ENCODE assay signal across 19 cellular contexts in the genomic region with DNA sequence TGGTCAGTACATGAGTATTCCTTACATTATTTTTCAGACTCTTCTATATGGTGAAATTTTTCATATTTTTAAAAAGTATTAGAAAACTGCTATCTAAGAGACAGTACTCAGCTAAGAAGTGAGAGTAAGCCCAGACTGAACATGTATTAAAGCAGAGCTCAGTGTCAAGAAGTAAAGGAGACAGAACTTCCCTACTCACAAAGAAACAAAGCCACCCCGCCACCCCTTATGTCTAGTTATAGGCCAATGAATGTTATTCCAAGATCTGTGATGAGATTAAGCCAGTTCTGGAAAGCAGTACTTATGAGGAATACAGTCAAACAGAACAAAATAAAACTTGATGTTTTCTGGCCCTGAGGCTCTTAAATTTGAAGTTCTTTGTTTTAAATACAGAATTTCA.
DNase-seq lines count a peak whose midpoint lies in the region; FAIRE-seq and TF ChIP-seq lines count a peak whose summit lies in the region.
"Had no signal": no experiment of that assay in that cellular context is flagged by ENCODE, and none has a peak within 500 bp of the region (broad histone marks: within the 10 kb centered on the region; RNA-seq: fewer than 3 reads in every experiment).

No MANE protein-coding gene starts in this region.

- H3K27me3 Mint-ChIP-seq in activated T-cell treated with anti-CD3 and anti-CD28 coated beads, Interleukin-2, amount 50 U/mL, for 24 hours: no peaks in the 10 kb centered on the region
- H3K27me3 Mint-ChIP-seq in osteocyte (ENCODE audit: unreplicated experiment) (no peaks in the 10 kb centered on the region), type B pancreatic cell (no peaks in the 10 kb centered on the region)

- peak overlapping the region; percentile 11 for H3K27ac Mint-ChIP-seq in activated T-cell treated with anti-CD3 and anti-CD28 coated beads, Interleukin-2, amount 50 U/mL, for 24 hours
- H3K27ac Mint-ChIP-seq in osteocyte (ENCODE audit: unreplicated experiment): peak overlapping the region; percentile 9
- H3K27ac Mint-ChIP-seq in type B pancreatic cell: no peak overlapping the region

- CTCF ChIA-PET in SK-N-SH (lab: Yijun Ruan, JAX): no interaction called here
- CTCF ChIA-PET in endothelial cell of umbilical vein (lab: Charles Lee): interaction anchor here (0.8 to 1.3 kb wide), 4 partner anchors 9 to 22 kb away, joined by 3 to 4 read pairs (median 4); no protein-coding TSS in a partner anchor

- H3K36me3 ChIP-seq in SK-N-SH (replicated peaks in 1 of 2; ENCODE audit: control insufficient read depth in 1 of 2, insufficient read depth in 2 of 2, low read length in 1 of 2) (peaks cover 0 to 9% of the 10 kb centered on the region in 2 experiments), endothelial cell of umbilical vein (ENCODE audit: control insufficient read depth in 2 of 2, extremely low read depth in 1 of 2, insufficient read depth in 2 of 2, low read length in 2 of 2) (no peaks in the 10 kb centered on the region)
- H3K36me3 ChIP-seq: MG63 had no signal

- no peak overlapping the region for H3K4me3 Mint-ChIP-seq in activated T-cell treated with anti-CD3 and anti-CD28 coated beads, Interleukin-2, amount 50 U/mL, for 24 hours
- no peak overlapping the region for H3K4me3 Mint-ChIP-seq in osteocyte (ENCODE audit: unreplicated experiment)
- no peak overlapping the region for H3K4me3 Mint-ChIP-seq in type B pancreatic cell
- H3K4me3 Mint-ChIP-seq: CD14-positive monocyte had no signal

- dilution Hi-C loops in endothelial cell of umbilical vein (cut with MboI; ENCODE audit: extremely low pct_ligation_motif_present, low sequenced_read_pairs): no loop called here

- H3K4me3 ChIP-seq in SK-N-SH (ENCODE audit: low read depth in 2 of 2, low read length in 1 of 2): no peak overlapping the region
- no peak overlapping the region for H3K4me3 ChIP-seq in endothelial cell of umbilical vein (replicated peaks in 1 of 3; ENCODE audit: insufficient read depth in 1 of 3, low read depth in 1 of 3, low read length in 3 of 3)
- H3K4me3 ChIP-seq: MG63 had no signal

- intact Hi-C loops in endothelial cell of umbilical vein (cut with micrococcal nuclease): no loop called here

- H4K20me1 ChIP-seq in SK-N-SH (ENCODE audit: insufficient read depth): no peaks in the 10 kb centered on the region
- H4K20me1 ChIP-seq in endothelial cell of umbilical vein (replicated peaks; ENCODE audit: control insufficient read depth, extremely low read depth, insufficient read depth, low read length): no peaks in the 10 kb centered on the region

- H2AFZ ChIP-seq in SK-N-SH (ENCODE audit: low read depth) (no peak overlapping the region), endothelial cell of umbilical vein (ENCODE audit: low read depth, low read length) (no peak overlapping the region)

- peaks cover 14% of the 10 kb centered on the region for H3F3A ChIP-seq in SK-N-SH (replicated peaks; ENCODE audit: insufficient read depth)

- peak; percentile 56 for FAIRE-seq in endothelial cell of umbilical vein (lab: Jason Lieb, UNC)
- FAIRE-seq: GM12891 had no signal

- H3K9me3 ChIP-seq in SK-N-SH (no peaks in the 10 kb centered on the region), endothelial cell of umbilical vein (replicated peaks; ENCODE audit: control insufficient read depth, insufficient read depth, low read length) (no peaks in the 10 kb centered on the region)
- H3K9me3 ChIP-seq: MG63 had no signal

- no peak for DNase-seq in activated T-cell treated with anti-CD3 and anti-CD28 coated beads, Interleukin-2, amount 50 U/mL, for 24 hours
- DNase-seq in activated T-cell treated with anti-CD3 and anti-CD28 coated beads, Interleukin-2, amount 50 U/mL, for 48 hours: no peak
- DNase-seq in SK-N-SH (peak; percentile 28), endothelial cell of umbilical vein (ENCODE audit: low read depth, low spot score) (peak; percentile 79), osteocyte (ENCODE audit: extremely low spot score, unreplicated experiment) (no peak), SHP77 treated with DMSO at 0.1 percent for 48 hours (lab: John Stamatoyannopoulos, UW) (no peak), type B pancreatic cell (ENCODE audit: extremely low spot score, unreplicated experiment) (no peak), cerebellar nuclear complex (lab: John Stamatoyannopoulos, UW) (no peak)
- DNase-seq: DMS79; Kasumi-1; MG63; NCI-H1417; NCI-H1694 treated with DMSO at 0.1 percent for 48 hours; NCI-H2081 treated with DMSO at 0.1 percent for 48 hours; NCI-H446 treated with DMSO at 0.1 percent for 48 hours; NCI-H526 treated with DMSO at 0.1 percent for 48 hours; NK-92 treated with Interleukin-12 subunit alpha and Interleukin-12 subunit beta, amount 100 ng/mL, for 24 hours had no signal

- no peak for TF ChIP-seq RAD21 in SK-N-SH (IDR thresholded peaks at IDR 0.05; ENCODE audit: low read length)

- TF ChIP-seq EP300 in SK-N-SH (IDR thresholded peaks at IDR 0.05; ENCODE audit: borderline replicate concordance in 1 of 2, low read depth in 1 of 2, low read length in 1 of 2): 0 out of 4 replicates have a peak, but pooled peaks of 1 of the 2 experiments have one; percentile 10

- H3K9me1 ChIP-seq in endothelial cell of umbilical vein (replicated peaks; ENCODE audit: control insufficient read depth, extremely low read depth, insufficient read depth, low read length): no peaks in the 10 kb centered on the region

- WGBS in SK-N-SH (ENCODE audit: low lambda C conversion rate): 56% methylated on average over 1 of the region's 1 CpG

- peaks cover 6 to 14% of the 10 kb centered on the region in 2 experiments; a peak in 3 of 4 replicates for H3K4me1 ChIP-seq in SK-N-SH (ENCODE audit: control insufficient read depth in 1 of 2, insufficient read depth in 2 of 2, low read depth in 1 of 2, low read length in 1 of 2)
- H3K4me1 ChIP-seq in endothelial cell of umbilical vein (ENCODE audit: control insufficient read depth, extremely low read depth, insufficient read depth, low read length): no peaks in the 10 kb centered on the region

- H3K27me3 ChIP-seq in SK-N-SH (ENCODE audit: insufficient read depth) (no peaks in the 10 kb centered on the region), endothelial cell of umbilical vein (ENCODE audit: control insufficient read depth in 2 of 2, insufficient read depth in 2 of 2, low read length in 2 of 2) (no peaks in the 10 kb centered on the region)
- H3K27me3 ChIP-seq: MG63 had no signal

- no peak overlapping the region; the same call in 1 of the 2 replicates for H3K9ac ChIP-seq in SK-N-SH
- no peak overlapping the region for H3K9ac ChIP-seq in endothelial cell of umbilical vein (replicated peaks; ENCODE audit: extremely low read depth, insufficient read depth, low read length)

- no peaks in the 10 kb centered on the region for H3K9me3 Mint-ChIP-seq in activated T-cell treated with anti-CD3 and anti-CD28 coated beads, Interleukin-2, amount 50 U/mL, for 24 hours
- no peaks in the 10 kb centered on the region for H3K9me3 Mint-ChIP-seq in osteocyte (ENCODE audit: unreplicated experiment)
- H3K9me3 Mint-ChIP-seq in type B pancreatic cell: no peaks in the 10 kb centered on the region

- H3K36me3 Mint-ChIP-seq in activated T-cell treated with anti-CD3 and anti-CD28 coated beads, Interleukin-2, amount 50 U/mL, for 24 hours (ENCODE audit: low read depth): peaks cover 45% of the 10 kb centered on the region
- H3K36me3 Mint-ChIP-seq in osteocyte (ENCODE audit: unreplicated experiment): no peaks in the 10 kb centered on the region
- peaks cover 9% of the 10 kb centered on the region for H3K36me3 Mint-ChIP-seq in type B pancreatic cell

- TF ChIP-seq CTCF in SK-N-SH (IDR thresholded peaks at IDR 0.05): no peak
- TF ChIP-seq CTCF in endothelial cell of umbilical vein (IDR thresholded peaks at IDR 0.05; ENCODE audit: extremely low read depth in 1 of 2, insufficient read depth in 1 of 2, low read depth in 1 of 2, low read length in 2 of 2): no peak
- TF ChIP-seq CTCF in osteocyte (IDR thresholded peaks at IDR 0.05): no peak
- TF ChIP-seq CTCF in type B pancreatic cell (conservative IDR thresholded peaks at IDR 0.05): no peak

- no peaks in the 10 kb centered on the region for H3K9me2 ChIP-seq in SK-N-SH

- POLR2A ChIA-PET in SK-N-SH (lab: Yijun Ruan, JAX): no interaction called here
- POLR2A ChIA-PET in endothelial cell of umbilical vein (lab: Charles Lee): no interaction called here

- BruUV-seq in endothelial cell of umbilical vein (replicated peaks; lab: Mats Ljungman, UMichigan): no TSS peak

- H3K4me1 Mint-ChIP-seq in activated T-cell treated with anti-CD3 and anti-CD28 coated beads, Interleukin-2, amount 50 U/mL, for 24 hours (ENCODE audit: low read depth): peaks cover 2% of the 10 kb centered on the region
- peaks cover 19% of the 10 kb centered on the region for H3K4me1 Mint-ChIP-seq in osteocyte (ENCODE audit: unreplicated experiment)
- H3K4me1 Mint-ChIP-seq in type B pancreatic cell (ENCODE audit: unreplicated experiment): peaks cover 4% of the 10 kb centered on the region
- H3K4me1 Mint-ChIP-seq: CD14-positive monocyte had no signal

- H3K27ac ChIP-seq in SK-N-SH (ENCODE audit: low read depth in 2 of 2, low read length in 1 of 2) (peak overlapping the region; percentile 65 to 66), endothelial cell of umbilical vein (ENCODE audit: insufficient read depth, low read depth, low read length) (no peak overlapping the region)

- H3K79me2 ChIP-seq in SK-N-SH (ENCODE audit: insufficient read depth): no peaks in the 10 kb centered on the region
- no peaks in the 10 kb centered on the region for H3K79me2 ChIP-seq in endothelial cell of umbilical vein (ENCODE audit: control insufficient read depth, insufficient read depth, low read length)

- TF ChIP-seq POLR2A in endothelial cell of umbilical vein (IDR thresholded peaks at IDR 0.05; ENCODE audit: low read depth, low read length): no peak

- H3K4me2 ChIP-seq in SK-N-SH (peak overlapping the region; percentile 58; the same call in 1 of the 2 replicates), endothelial cell of umbilical vein (ENCODE audit: insufficient read depth, low read length) (no peak overlapping the region)

TF ChIP-seq in SK-N-SH, 30 proteins besides CTCF, POLR2A, EP300 and RAD21:
- peak; percentile 30; the same call in 1 of the 2 replicates for TF ChIP-seq GATA2 (CRISPR knock-in tag; IDR thresholded peaks at IDR 0.05)
- TF ChIP-seq JUND (IDR thresholded peaks at IDR 0.05): no peak

TF ChIP-seq in endothelial cell of umbilical vein, 7 proteins besides CTCF, POLR2A, EP300 and RAD21:
- no peak for TF ChIP-seq JUN (IDR thresholded peaks at IDR 0.05; ENCODE audit: borderline replicate concordance, insufficient read depth, insufficient read length, low read depth)
- TF ChIP-seq MAX (IDR thresholded peaks at IDR 0.05; ENCODE audit: insufficient read depth, insufficient read length): no peak
- TF ChIP-seq FOS (IDR thresholded peaks at IDR 0.05; ENCODE audit: borderline replicate concordance, insufficient read depth, low read length): no peak
- TF ChIP-seq EZH2 (IDR thresholded peaks at IDR 0.05; ENCODE audit: borderline replicate concordance, low read depth, low read length, severe bottlenecking): no peak
- TF ChIP-seq POLR2AphosphoS5 (IDR thresholded peaks at IDR 0.05; ENCODE audit: insufficient read depth, low read depth, low read length): no peak

Comparison
In these comparisons a context has a peak if more than half of its experiments do, and no peak if none do; other contexts are left out.
1. DNase-seq: peak in SK-N-SH (single experiment) and endothelial cell of umbilical vein (single experiment); none in activated T-cell treated with anti-CD3 and anti-CD28 coated beads, Interleukin-2, amount 50 U/mL, for 24 hours (single experiment), activated T-cell treated with anti-CD3 and anti-CD28 coated beads, Interleukin-2, amount 50 U/mL, for 48 hours (0 of 2), osteocyte (single experiment), SHP77 treated with DMSO at 0.1 percent for 48 hours (single experiment), type B pancreatic cell (single experiment) and cerebellar nuclear complex (0 of 2).